Comparison of ENCODE assay signal across 23 cellular contexts in the genomic region with DNA sequence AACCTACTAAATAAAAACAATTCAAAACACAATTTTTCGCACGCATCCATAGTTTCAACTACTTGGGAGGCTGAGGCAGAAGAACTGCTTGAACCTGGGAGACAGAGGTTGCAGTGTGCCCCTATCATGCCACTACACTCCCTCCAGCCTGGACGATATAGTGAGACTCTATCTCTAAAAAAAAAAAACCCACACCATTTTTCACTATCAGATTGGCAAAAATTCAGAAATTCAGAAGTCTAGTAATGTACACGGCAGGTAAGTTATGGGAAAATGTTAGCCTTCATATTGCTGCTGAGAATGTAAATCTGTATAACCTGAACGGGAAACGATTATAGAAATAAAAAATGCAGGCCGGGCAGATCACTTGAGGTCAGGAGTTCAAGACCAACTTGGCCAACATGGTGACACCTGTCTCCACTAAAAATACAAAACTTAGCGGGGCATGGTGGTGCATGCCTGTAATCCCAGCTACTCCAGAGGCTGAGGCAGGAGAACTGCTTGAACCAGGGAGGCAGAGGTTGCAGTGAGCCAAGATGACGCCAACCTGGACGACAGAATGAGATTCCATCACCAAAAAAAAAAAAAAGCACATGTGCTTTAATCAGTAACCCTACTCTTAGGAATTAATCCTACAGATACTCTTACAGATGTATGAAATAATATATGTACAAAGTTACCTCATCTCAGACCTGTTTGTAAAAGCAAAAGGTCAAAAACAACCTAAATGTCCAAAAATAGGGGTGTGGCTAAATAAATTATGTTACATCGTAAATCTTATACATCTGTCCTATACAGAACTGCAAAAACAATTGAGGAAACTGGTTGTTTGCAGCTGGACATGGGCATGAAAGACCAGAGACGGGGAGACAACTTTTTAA. TPM values are rescaled to one million over a fixed set of nuclear protein-coding genes. Genes with fewer than 3 reads are reported as not detected.
A peak's percentile ranks its signal among the peaks of the same experiment; 100 is the strongest.
DNase-seq lines count a peak whose midpoint lies in the region; ATAC-seq, FAIRE-seq and TF ChIP-seq lines count a peak whose summit lies in the region.
"Had no signal": no experiment of that assay in that cellular context is flagged by ENCODE, and none has a peak within 500 bp of the region (broad histone marks: within the 10 kb centered on the region; RNA-seq: fewer than 3 reads in every experiment).

No MANE protein-coding gene starts in this region.

- peaks cover 91% of the 10 kb centered on the region for H3K4me1 ChIP-seq in CD4-positive, alpha-beta memory T cell (ENCODE audit: insufficient read depth, low read length)
- H3K4me1 ChIP-seq in astrocyte (ENCODE audit: insufficient read depth, low read length) = no peaks in the 10 kb centered on the region
- H3K4me1 ChIP-seq in naive thymus-derived CD4-positive, alpha-beta T cell (ENCODE audit: control insufficient read depth in 2 of 2, insufficient read depth in 2 of 2, low read length in 2 of 2) = peaks cover 38 to 49% of the 10 kb centered on the region in 2 donors

- no peak for ATAC-seq in naive thymus-derived CD4-positive, alpha-beta T cell
- ATAC-seq in activated CD4-positive, CD25-positive, alpha-beta regulatory T cell treated with anti-CD3 and anti-CD28 coated beads, Interleukin-2, amount 50 U/mL, for 24 hours = no peak
- no peak for ATAC-seq in HG03139 (IDR thresholded peaks at IDR 0.05; ENCODE audit: unreplicated experiment)
- ATAC-seq: CD8-positive, alpha-beta T cell; HCT116; HepG2; PC-3 had no signal

- POLR2A ChIA-PET in activated CD4-positive, alpha-beta memory T cell treated with anti-CD3 and anti-CD28 coated beads for 36 hours (lab: Charles Lee) = no interaction called here
- POLR2A ChIA-PET in activated CD4-positive, alpha-beta memory T cell treated with anti-CD3 and anti-CD28 coated beads, Interleukin-2, amount 10 ng/mL, durations not matched to agents 7 days and 5 days (lab: Charles Lee) = no interaction called here
- POLR2A ChIA-PET in CD4-positive, alpha-beta memory T cell (lab: Charles Lee; ENCODE audit: partially characterized antibody) = no interaction called here
- POLR2A ChIA-PET in naive thymus-derived CD4-positive, alpha-beta T cell (lab: Charles Lee) = no interaction called here

- H3K9me3 Mint-ChIP-seq in activated CD4-positive, alpha-beta memory T cell treated with anti-CD3 and anti-CD28 coated beads for 36 hours = no peaks in the 10 kb centered on the region
- no peaks in the 10 kb centered on the region for H3K9me3 Mint-ChIP-seq in activated CD4-positive, alpha-beta memory T cell treated with anti-CD3 and anti-CD28 coated beads, Interleukin-2, amount 10 ng/mL, durations not matched to agents 7 days and 5 days
- H3K9me3 Mint-ChIP-seq in CD4-positive, alpha-beta memory T cell = no peaks in the 10 kb centered on the region
- H3K9me3 Mint-ChIP-seq in astrocyte (ENCODE audit: unreplicated experiment) = no peaks in the 10 kb centered on the region
- no peaks in the 10 kb centered on the region for H3K9me3 Mint-ChIP-seq in naive thymus-derived CD4-positive, alpha-beta T cell
- H3K9me3 Mint-ChIP-seq: CD8-positive, alpha-beta T cell had no signal

- no peak overlapping the region for H2AFZ ChIP-seq in astrocyte (ENCODE audit: low read depth, low read length)

- no peaks in the 10 kb centered on the region for H3K9me3 ChIP-seq in CD4-positive, alpha-beta memory T cell (ENCODE audit: control insufficient read depth in 1 of 2, low read length in 2 of 2)
- no peaks in the 10 kb centered on the region for H3K9me3 ChIP-seq in astrocyte (ENCODE audit: insufficient read depth, low read depth, low read length)
- no peaks in the 10 kb centered on the region for H3K9me3 ChIP-seq in naive thymus-derived CD4-positive, alpha-beta T cell (ENCODE audit: control insufficient read depth in 2 of 3, low read length in 3 of 3)

- CTCF ChIA-PET in activated CD4-positive, alpha-beta memory T cell treated with anti-CD3 and anti-CD28 coated beads for 36 hours (lab: Charles Lee) = no interaction called here
- CTCF ChIA-PET in activated CD4-positive, alpha-beta memory T cell treated with anti-CD3 and anti-CD28 coated beads, Interleukin-2, amount 10 ng/mL, durations not matched to agents 7 days and 5 days (lab: Charles Lee) = interaction anchor here (0.7 kb wide), 1 partner anchor 188 kb away, joined by 3 read pairs; no protein-coding TSS in a partner anchor
- CTCF ChIA-PET in CD4-positive, alpha-beta memory T cell (lab: Charles Lee; ENCODE audit: partially characterized antibody) = interaction anchor here (1.1 kb wide), 1 partner anchor 125 kb away, joined by 3 read pairs; no protein-coding TSS in a partner anchor
- CTCF ChIA-PET in naive thymus-derived CD4-positive, alpha-beta T cell (lab: Charles Lee) = no interaction called here

- no peaks in the 10 kb centered on the region for H3K36me3 Mint-ChIP-seq in activated CD4-positive, alpha-beta memory T cell treated with anti-CD3 and anti-CD28 coated beads for 36 hours
- peaks cover 10% of the 10 kb centered on the region for H3K36me3 Mint-ChIP-seq in activated CD4-positive, alpha-beta memory T cell treated with anti-CD3 and anti-CD28 coated beads, Interleukin-2, amount 10 ng/mL, durations not matched to agents 7 days and 5 days (ENCODE audit: low read depth)
- peaks cover 0 to 12% of the 10 kb centered on the region in 2 donors for H3K36me3 Mint-ChIP-seq in CD4-positive, alpha-beta memory T cell
- H3K36me3 Mint-ChIP-seq in astrocyte (ENCODE audit: low read depth, unreplicated experiment) = no peaks in the 10 kb centered on the region
- peaks cover 0 to 6% (median 0%) of the 10 kb centered on the region in 5 donors for H3K36me3 Mint-ChIP-seq in naive thymus-derived CD4-positive, alpha-beta T cell

- no peak for DNase-seq in activated CD4-positive, alpha-beta memory T cell treated with anti-CD3 and anti-CD28 coated beads for 36 hours
- DNase-seq in activated CD4-positive, alpha-beta memory T cell treated with anti-CD3 and anti-CD28 coated beads, Interleukin-2, amount 10 ng/mL, durations not matched to agents 7 days and 5 days = no peak
- DNase-seq in CD4-positive, alpha-beta memory T cell = no peak
- DNase-seq in astrocyte (ENCODE audit: low read depth) = no peak
- no peak for DNase-seq in naive thymus-derived CD4-positive, alpha-beta T cell
- DNase-seq in stimulated activated CD4-positive, alpha-beta T cell treated with anti-CD3 and anti-CD28 coated beads, Interleukin-4, amount 100 ng/mL, for 1 hour = no peak
- DNase-seq: 8988T; CD8-positive, alpha-beta T cell; DMS53; EL; GOT3; KG1; MV-4-11; NCI-H1694 treated with DMSO at 0.1 percent for 48 hours; NCI-H2107; NCI-H510A; PC-3; RPMI8226; SIG-M5 had no signal

- no peak overlapping the region for H3K4me2 ChIP-seq in astrocyte (ENCODE audit: low read length)

- H3K27ac ChIP-seq in CD4-positive, alpha-beta memory T cell (ENCODE audit: low read depth, low read length) = no peak overlapping the region
- H3K27ac ChIP-seq in astrocyte (ENCODE audit: low read depth, low read length) = no peak overlapping the region
- no peak overlapping the region for H3K27ac ChIP-seq in naive thymus-derived CD4-positive, alpha-beta T cell (ENCODE audit: low read depth, low read length)

- H3K27me3 ChIP-seq in CD4-positive, alpha-beta memory T cell (ENCODE audit: insufficient read depth, low read length) = no peaks in the 10 kb centered on the region
- H3K27me3 ChIP-seq in astrocyte (ENCODE audit: insufficient read depth, low read length) = no peaks in the 10 kb centered on the region
- no peaks in the 10 kb centered on the region for H3K27me3 ChIP-seq in naive thymus-derived CD4-positive, alpha-beta T cell (ENCODE audit: control insufficient read depth in 2 of 2, insufficient read depth in 2 of 2, low read length in 2 of 2)

- H3K9ac ChIP-seq in astrocyte (ENCODE audit: low read length) = no peak overlapping the region

- TF ChIP-seq CTCF in astrocyte (IDR thresholded peaks at IDR 0.05; ENCODE audit: insufficient read depth, low read depth, low read length) = no peak

- no peaks in the 10 kb centered on the region for H3K27me3 Mint-ChIP-seq in activated CD4-positive, alpha-beta memory T cell treated with anti-CD3 and anti-CD28 coated beads for 36 hours
- no peaks in the 10 kb centered on the region for H3K27me3 Mint-ChIP-seq in activated CD4-positive, alpha-beta memory T cell treated with anti-CD3 and anti-CD28 coated beads, Interleukin-2, amount 10 ng/mL, durations not matched to agents 7 days and 5 days
- H3K27me3 Mint-ChIP-seq in CD4-positive, alpha-beta memory T cell = no peaks in the 10 kb centered on the region
- H3K27me3 Mint-ChIP-seq in astrocyte (ENCODE audit: low read depth, unreplicated experiment) = no peaks in the 10 kb centered on the region
- no peaks in the 10 kb centered on the region for H3K27me3 Mint-ChIP-seq in naive thymus-derived CD4-positive, alpha-beta T cell

- no peak overlapping the region for H3K4me3 Mint-ChIP-seq in activated CD4-positive, alpha-beta memory T cell treated with anti-CD3 and anti-CD28 coated beads for 36 hours
- H3K4me3 Mint-ChIP-seq in activated CD4-positive, alpha-beta memory T cell treated with anti-CD3 and anti-CD28 coated beads, Interleukin-2, amount 10 ng/mL, durations not matched to agents 7 days and 5 days = no peak overlapping the region
- H3K4me3 Mint-ChIP-seq in CD4-positive, alpha-beta memory T cell = peak overlapping the region in 5 of 8 donors; percentile 29 to 63 (median 47)
- peak overlapping the region; percentile 8 for H3K4me3 Mint-ChIP-seq in astrocyte (ENCODE audit: unreplicated experiment)
- H3K4me3 Mint-ChIP-seq in naive thymus-derived CD4-positive, alpha-beta T cell = peak overlapping the region in 6 of 10 donors; percentile 15 to 49 (median 28)
- H3K4me3 Mint-ChIP-seq: CD8-positive, alpha-beta T cell had no signal

- peaks cover 97% of the 10 kb centered on the region for H3K79me2 ChIP-seq in astrocyte (ENCODE audit: insufficient read depth, low read length)

- peak overlapping the region; percentile 1 for H3K27ac Mint-ChIP-seq in activated CD4-positive, alpha-beta memory T cell treated with anti-CD3 and anti-CD28 coated beads for 36 hours
- H3K27ac Mint-ChIP-seq in activated CD4-positive, alpha-beta memory T cell treated with anti-CD3 and anti-CD28 coated beads, Interleukin-2, amount 10 ng/mL, durations not matched to agents 7 days and 5 days = no peak overlapping the region
- peak overlapping the region in 5 of 7 donors; percentile 41 to 72 (median 66) for H3K27ac Mint-ChIP-seq in CD4-positive, alpha-beta memory T cell
- H3K27ac Mint-ChIP-seq in astrocyte (ENCODE audit: unreplicated experiment) = no peak overlapping the region
- peak overlapping the region in 7 of 9 donors; percentile 37 to 80 (median 56) for H3K27ac Mint-ChIP-seq in naive thymus-derived CD4-positive, alpha-beta T cell
- H3K27ac Mint-ChIP-seq: CD8-positive, alpha-beta T cell had no signal

- no peak for FAIRE-seq in astrocyte (lab: Jason Lieb, UNC)
- FAIRE-seq: HepG2 had no signal

- H3K36me3 ChIP-seq in CD4-positive, alpha-beta memory T cell (ENCODE audit: insufficient read depth, low read length) = no peaks in the 10 kb centered on the region
- no peaks in the 10 kb centered on the region for H3K36me3 ChIP-seq in astrocyte (ENCODE audit: insufficient read depth, low read length)
- no peaks in the 10 kb centered on the region for H3K36me3 ChIP-seq in naive thymus-derived CD4-positive, alpha-beta T cell (ENCODE audit: control insufficient read depth in 2 of 3, insufficient read depth in 3 of 3, low read length in 3 of 3)

- H4K20me1 ChIP-seq in astrocyte (ENCODE audit: insufficient read depth, low read length) = peaks cover 89% of the 10 kb centered on the region

- H3K4me1 Mint-ChIP-seq in activated CD4-positive, alpha-beta memory T cell treated with anti-CD3 and anti-CD28 coated beads for 36 hours (ENCODE audit: low read depth) = peaks cover 62% of the 10 kb centered on the region
- H3K4me1 Mint-ChIP-seq in activated CD4-positive, alpha-beta memory T cell treated with anti-CD3 and anti-CD28 coated beads, Interleukin-2, amount 10 ng/mL, durations not matched to agents 7 days and 5 days = peaks cover 25% of the 10 kb centered on the region
- H3K4me1 Mint-ChIP-seq in CD4-positive, alpha-beta memory T cell = peaks cover 54 to 83% (median 64%) of the 10 kb centered on the region in 4 donors
- peaks cover 28% of the 10 kb centered on the region for H3K4me1 Mint-ChIP-seq in astrocyte (ENCODE audit: low read depth, unreplicated experiment)
- H3K4me1 Mint-ChIP-seq in naive thymus-derived CD4-positive, alpha-beta T cell = peaks cover 47 to 87% (median 78%) of the 10 kb centered on the region in 7 donors

- intact Hi-C loops in activated CD4-positive, alpha-beta memory T cell treated with anti-CD3 and anti-CD28 coated beads for 36 hours (cut with micrococcal nuclease) = no loop called here
- intact Hi-C loops in CD4-positive, alpha-beta memory T cell (cut with micrococcal nuclease) = no loop called here
- intact Hi-C loops in naive thymus-derived CD4-positive, alpha-beta T cell (cut with micrococcal nuclease) = loop anchor here in 1 of 2 donors (2.0 kb wide), 1 partner anchor 15 kb away; no protein-coding TSS in a partner anchor

- H3K4me3 ChIP-seq in CD4-positive, alpha-beta memory T cell (ENCODE audit: low read length in 2 of 2) = no peak overlapping the region
- no peak overlapping the region for H3K4me3 ChIP-seq in astrocyte (ENCODE audit: insufficient read depth, low read depth, low read length)
- H3K4me3 ChIP-seq in naive thymus-derived CD4-positive, alpha-beta T cell (ENCODE audit: low read length) = no peak overlapping the region

RNA-seq across cellular contexts. Expression of gene ARID4B, which starts 37.9 kb away (rescaled TPM):
- total RNA-seq in activated CD4-positive, alpha-beta memory T cell treated with anti-CD3 and anti-CD28 coated beads for 36 hours = 10 to 100 TPM; 41.3 to 44.8 TPM
- total RNA-seq in activated CD4-positive, alpha-beta memory T cell treated with anti-CD3 and anti-CD28 coated beads, Interleukin-2, amount 10 ng/mL, durations not matched to agents 7 days and 5 days = 10 to 100 TPM; 54.1 to 56.1 TPM
- total RNA-seq in CD4-positive, alpha-beta memory T cell = 10 to 100 TPM; 95.5 to 99.5 TPM
- 10 to 100 TPM; 34.8 to 86.1 TPM for polyA plus RNA-seq in CD4-positive, alpha-beta memory T cell
- total RNA-seq in astrocyte = 35.9 and 38.6 TPM in 2 replicates
- 100 to 1,000 TPM in 2 of 5 experiments, 10 to 100 TPM in 3; 60.8 to 124 (median 93.2) TPM for total RNA-seq in naive thymus-derived CD4-positive, alpha-beta T cell
- 10 to 100 TPM; 63.3 to 76.3 TPM for polyA plus RNA-seq in naive thymus-derived CD4-positive, alpha-beta T cell

RNA-seq across cellular contexts. Expression of gene GGPS1, which starts 38.3 kb away (rescaled TPM):
- total RNA-seq in activated CD4-positive, alpha-beta memory T cell treated with anti-CD3 and anti-CD28 coated beads for 36 hours = 10 to 100 TPM; 36.1 to 37.5 TPM
- total RNA-seq in activated CD4-positive, alpha-beta memory T cell treated with anti-CD3 and anti-CD28 coated beads, Interleukin-2, amount 10 ng/mL, durations not matched to agents 7 days and 5 days = 10 to 100 TPM; 28.2 to 34.3 TPM
- 10 to 100 TPM; 50.3 to 52.5 TPM for total RNA-seq in CD4-positive, alpha-beta memory T cell
- polyA plus RNA-seq in CD4-positive, alpha-beta memory T cell = 10 to 100 TPM; 77.9 to 79.5 TPM
- total RNA-seq in astrocyte = 34.8 and 39.1 TPM in 2 replicates
- total RNA-seq in naive thymus-derived CD4-positive, alpha-beta T cell = 10 to 100 TPM; 26.5 to 51.7 (median 30.2) TPM
- 10 to 100 TPM; 61.5 to 70.0 TPM for polyA plus RNA-seq in naive thymus-derived CD4-positive, alpha-beta T cell

Comparison
In these comparisons a context has a peak if more than half of its experiments do, and no peak if none do; other contexts are left out.
1. H3K27ac Mint-ChIP-seq: peak in activated CD4-positive, alpha-beta memory T cell treated with anti-CD3 and anti-CD28 coated beads for 36 hours (single experiment), CD4-positive, alpha-beta memory T cell (5 of 7) and naive thymus-derived CD4-positive, alpha-beta T cell (7 of 9); none in activated CD4-positive, alpha-beta memory T cell treated with anti-CD3 and anti-CD28 coated beads, Interleukin-2, amount 10 ng/mL, durations not matched to agents 7 days and 5 days (single experiment) and astrocyte (single experiment).
2. CTCF ChIA-PET loops: an anchor here in activated CD4-positive, alpha-beta memory T cell treated with anti-CD3 and anti-CD28 coated beads, Interleukin-2, amount 10 ng/mL, durations not matched to agents 7 days and 5 days (0.7 kb wide) and CD4-positive, alpha-beta memory T cell (1.1 kb wide); none called in activated CD4-positive, alpha-beta memory T cell treated with anti-CD3 and anti-CD28 coated beads for 36 hours and naive thymus-derived CD4-positive, alpha-beta T cell.
3. H3K4me3 Mint-ChIP-seq: peak in CD4-positive, alpha-beta memory T cell (5 of 8), astrocyte (single experiment) and naive thymus-derived CD4-positive, alpha-beta T cell (6 of 10); none in activated CD4-positive, alpha-beta memory T cell treated with anti-CD3 and anti-CD28 coated beads for 36 hours (single experiment) and activated CD4-positive, alpha-beta memory T cell treated with anti-CD3 and anti-CD28 coated beads, Interleukin-2, amount 10 ng/mL, durations not matched to agents 7 days and 5 days (single experiment).